8 cellular contexts compared by ENCODE assay signal in genomic region chr11:73376803-73377629, GRCh38. TPM values are rescaled to one million over a fixed set of nuclear protein-coding genes. Genes with fewer than 3 reads are reported as not detected.
A peak's percentile ranks its signal among the peaks of the same experiment; 100 is the strongest.
DNase-seq lines count a peak whose midpoint lies in the region; ATAC-seq and TF ChIP-seq lines count a peak whose summit lies in the region.

No MANE protein-coding gene starts in this region.

- TF ChIP-seq CTCF in AG10803 (conservative IDR thresholded peaks at IDR 0.05; ENCODE audit: low read length), result no peak
- no peak for TF ChIP-seq CTCF in cardiac muscle cell (IDR thresholded peaks at IDR 0.05; ENCODE audit: low read depth, low read length)

- ATAC-seq in GM19035 (IDR thresholded peaks at IDR 0.05; ENCODE audit: unreplicated experiment) (peak; percentile 16), SK-N-SH treated with all-trans-retinoic acid at 6 μM for 48 hours (peak; percentile 2; the same call in 2 of the 3 replicates)

- no peaks in the 10 kb centered on the region for H3K27me3 Mint-ChIP-seq in activated naive CD8-positive, alpha-beta T cell

- H3K4me3 ChIP-seq in AG10803 (ENCODE audit: low read length), result peak overlapping the region; percentile 77
- H3K4me3 ChIP-seq in cardiac muscle cell, result peak overlapping the region; percentile 74
- peak overlapping the region; percentile 61 for H3K4me3 ChIP-seq in urinary bladder (ENCODE audit: low read depth, low read length)

- peak overlapping the region; percentile 93 for H3K27ac Mint-ChIP-seq in activated naive CD8-positive, alpha-beta T cell

- H3K36me3 Mint-ChIP-seq in activated naive CD8-positive, alpha-beta T cell, result no peaks in the 10 kb centered on the region

- no peaks in the 10 kb centered on the region for H3K27me3 ChIP-seq in cardiac muscle cell

- 7% methylated on average over 56 of the region's 56 CpGs for WGBS in urinary bladder

- intact Hi-C loops in posterior vena cava (cut with DNase I), result no loop called here

- DNase-seq in AG10803 (ENCODE audit: low read depth) (peak; percentile 89), HS-5 (ENCODE audit: low read depth) (peak; percentile 57), cardiac muscle cell (ENCODE audit: low read depth in 1 of 2, low spot score in 1 of 2) (peak; percentile 56 to 76), posterior vena cava (ENCODE audit: low spot score) (peak; percentile 91)

- H3K4me1 Mint-ChIP-seq in activated naive CD8-positive, alpha-beta T cell (ENCODE audit: low read depth), result peaks cover 40% of the 10 kb centered on the region

- peak overlapping the region; percentile 97 for H3K4me3 Mint-ChIP-seq in activated naive CD8-positive, alpha-beta T cell

- H3K27ac ChIP-seq in cardiac muscle cell, result peak overlapping the region; percentile 11
- H3K27ac ChIP-seq in urinary bladder (ENCODE audit: low read depth), result no peak overlapping the region

- H3K36me3 ChIP-seq in cardiac muscle cell, result no peaks in the 10 kb centered on the region
- H3K36me3 ChIP-seq in urinary bladder (ENCODE audit: insufficient read depth), result no peaks in the 10 kb centered on the region

- H3K4me1 ChIP-seq in cardiac muscle cell (ENCODE audit: low read depth), result peaks cover 51% of the 10 kb centered on the region
- no peaks in the 10 kb centered on the region for H3K4me1 ChIP-seq in urinary bladder (ENCODE audit: insufficient read depth)

- no peaks in the 10 kb centered on the region for H3K9me3 Mint-ChIP-seq in activated naive CD8-positive, alpha-beta T cell (ENCODE audit: low read depth)

- H3K9me3 ChIP-seq in cardiac muscle cell (ENCODE audit: low read depth), result no peaks in the 10 kb centered on the region

TF ChIP-seq in SK-N-SH treated with all-trans-retinoic acid at 6 μM for 48 hours, 23 proteins besides CTCF, POLR2A, EP300 and RAD21:
- TF ChIP-seq TOX (CRISPR knock-in tag; IDR thresholded peaks at IDR 0.05; ENCODE audit: borderline replicate concordance), result no peak
- TF ChIP-seq ZFP3 (CRISPR knock-in tag; IDR thresholded peaks at IDR 0.05), result no peak
- TF ChIP-seq ZNF565 (CRISPR knock-in tag; conservative IDR thresholded peaks at IDR 0.05; ENCODE audit: low read depth), result no peak
- TF ChIP-seq PATZ1 (CRISPR knock-in tag; IDR thresholded peaks at IDR 0.05; ENCODE audit: borderline replicate concordance), result no peak
- no peak for TF ChIP-seq ZC3H10 (CRISPR knock-in tag; IDR thresholded peaks at IDR 0.05)
- no peak for TF ChIP-seq OSR1 (CRISPR knock-in tag; IDR thresholded peaks at IDR 0.05)

RNA-seq across cellular contexts. Expression of gene RELT, which starts 0.8 kb away (rescaled TPM):
- total RNA-seq in cardiac muscle cell (10.4 and 18.7 TPM in 2 replicates), posterior vena cava (10 to 100 TPM in 1 of 2 donors, 1 to 10 TPM in 1; 6.3 to 10.8 TPM), urinary bladder (2.6 TPM)
- polyA plus RNA-seq in cardiac muscle cell (9.3 and 14.8 TPM in 2 replicates), urinary bladder (2.7 TPM)
